8 cellular contexts compared by ENCODE assay signal in the genomic region with DNA sequence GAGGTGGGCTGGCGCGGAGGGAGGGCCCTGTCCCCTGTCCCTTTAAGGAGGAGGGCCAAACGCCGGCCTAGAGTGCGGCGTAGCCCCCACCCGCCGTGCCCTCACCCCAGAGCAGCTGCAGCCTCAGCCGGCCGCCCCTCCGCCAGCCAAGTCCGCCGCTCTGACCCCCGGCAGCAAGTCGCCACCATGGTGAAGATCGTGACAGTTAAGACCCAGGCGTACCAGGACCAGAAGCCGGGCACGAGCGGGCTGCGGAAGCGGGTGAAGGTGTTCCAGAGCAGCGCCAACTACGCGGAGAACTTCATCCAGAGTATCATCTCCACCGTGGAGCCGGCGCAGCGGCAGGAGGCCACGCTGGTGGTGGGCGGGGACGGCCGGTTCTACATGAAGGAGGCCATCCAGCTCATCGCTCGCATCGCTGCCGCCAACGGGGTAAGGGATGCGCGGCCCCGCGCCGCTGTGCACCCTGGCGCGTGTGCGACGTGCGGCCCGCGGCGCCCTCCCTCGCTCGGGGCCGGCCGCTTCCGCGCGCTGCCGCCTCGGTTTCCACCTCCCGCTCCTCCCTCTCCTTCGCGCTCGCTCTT. TPM values are rescaled to one million over a fixed set of nuclear protein-coding genes. Genes with fewer than 3 reads are reported as not detected.
A peak's percentile ranks its signal among the peaks of the same experiment; 100 is the strongest.
DNase-seq lines count a peak whose midpoint lies in the region; ATAC-seq and TF ChIP-seq lines count a peak whose summit lies in the region.

PGM1 (plus strand) TSS at position 109 of the 584 bp plus-strand sequence; CDS start at position 187, 78 bp downstream.

- POLR2A ChIA-PET in PC-9 (lab: Charles Lee; ENCODE audit: unreplicated experiment): interaction anchor here (0.5 to 0.6 kb wide), 3 partner anchors 23 to 574 kb away, joined by 3 to 4 read pairs (median 3); no protein-coding TSS in a partner anchor
- POLR2A ChIA-PET in naive thymus-derived CD8-positive, alpha-beta T cell (lab: Charles Lee): interaction anchor here (0.6 to 1.8 kb wide), 7 partner anchors 8 to 1827 kb away, joined by 3 to 7 read pairs (median 3); partner anchors contain the start of genes LEPR and LEPROT

- BruUV-seq in PC-9 (replicated peaks; lab: Mats Ljungman, UMichigan): no TSS peak

- TF ChIP-seq CTCF in PC-9 (conservative IDR thresholded peaks at IDR 0.05) (no peak), fibroblast of lung (conservative IDR thresholded peaks at IDR 0.05 in 1 of 2, IDR thresholded peaks at IDR 0.05 in 1 of 2; ENCODE audit: low read depth in 1 of 2, low read length in 2 of 2) (no peak)

- peaks cover 3% of the 10 kb centered on the region; the same call in 1 of the 2 replicates for H3K9me2 ChIP-seq in PC-9 (ENCODE audit: insufficient read depth)

- no peaks in the 10 kb centered on the region for H3K27me3 Mint-ChIP-seq in activated T-helper 1 cell treated with anti-CD3 and anti-CD28 coated beads, Interleukin-12 subunit alpha, Interleukin-12 subunit beta, Interleukin-2, Interleukin-4 antibody, amounts not matched to agents 30 ng/mL and 10 ng/mL and 1 ng/mL, durations not matched to agents 14 hours and 24 hours and 36 hours (ENCODE audit: insufficient read depth)
- H3K27me3 Mint-ChIP-seq in naive thymus-derived CD8-positive, alpha-beta T cell: no peaks in the 10 kb centered on the region

- intact Hi-C loops in PC-9 (cut with micrococcal nuclease; ENCODE audit: unreplicated experiment): no loop called here
- intact Hi-C loops in activated T-helper 1 cell treated with anti-CD3 and anti-CD28 coated beads, Interleukin-12 subunit alpha, Interleukin-12 subunit beta, Interleukin-2, Interleukin-4 antibody, amounts not matched to agents 30 ng/mL and 10 ng/mL and 1 ng/mL, durations not matched to agents 14 hours and 24 hours and 36 hours (cut with micrococcal nuclease): loop anchor here (1.0 to 10.0 kb wide), 7 partner anchors 18 to 1474 kb away; partner anchors contain the start of genes ALG6, ATG4C, JAK1 and ROR1

- no peaks in the 10 kb centered on the region for H3K9me3 ChIP-seq in HUES48 (ENCODE audit: control insufficient read depth, insufficient read depth, low read length)
- no peaks in the 10 kb centered on the region for H3K9me3 ChIP-seq in PC-9 (ENCODE audit: insufficient read depth, low read depth)
- no peaks in the 10 kb centered on the region for H3K9me3 ChIP-seq in fibroblast of lung (ENCODE audit: control insufficient read depth, insufficient read depth, low read depth, low read length)

- peaks cover 7% of the 10 kb centered on the region for H3K36me3 Mint-ChIP-seq in activated T-helper 1 cell treated with anti-CD3 and anti-CD28 coated beads, Interleukin-12 subunit alpha, Interleukin-12 subunit beta, Interleukin-2, Interleukin-4 antibody, amounts not matched to agents 30 ng/mL and 10 ng/mL and 1 ng/mL, durations not matched to agents 14 hours and 24 hours and 36 hours (ENCODE audit: low read depth)
- peaks cover 0 to 3% (median 0%) of the 10 kb centered on the region in 3 donors for H3K36me3 Mint-ChIP-seq in naive thymus-derived CD8-positive, alpha-beta T cell

- peak within 1 kb of the TSS; percentile 98 for H3K27ac Mint-ChIP-seq in activated T-helper 1 cell treated with anti-CD3 and anti-CD28 coated beads, Interleukin-12 subunit alpha, Interleukin-12 subunit beta, Interleukin-2, Interleukin-4 antibody, amounts not matched to agents 30 ng/mL and 10 ng/mL and 1 ng/mL, durations not matched to agents 14 hours and 24 hours and 36 hours
- H3K27ac Mint-ChIP-seq in naive thymus-derived CD8-positive, alpha-beta T cell: peak within 1 kb of the TSS; percentile 90 to 99 (median 98)

- H3K9ac ChIP-seq in HUES48 (ENCODE audit: low read depth, low read length): peak within 1 kb of the TSS; percentile 54
- H3K9ac ChIP-seq in fibroblast of lung (ENCODE audit: insufficient read depth, low read length): peak within 1 kb of the TSS; percentile 80

- CTCF ChIA-PET in PC-9 (lab: Charles Lee): no interaction called here

- peaks cover 11% of the 10 kb centered on the region; the same call in 1 of the 2 replicates for H3K27me3 ChIP-seq in HUES48 (ENCODE audit: control insufficient read depth, insufficient read depth, low read length)
- H3K27me3 ChIP-seq in PC-9 (ENCODE audit: insufficient read depth, low read depth): no peaks in the 10 kb centered on the region
- no peaks in the 10 kb centered on the region for H3K27me3 ChIP-seq in fibroblast of lung (ENCODE audit: control insufficient read depth, insufficient read depth, low read length)

- peak within 1 kb of the TSS; percentile 95 for H3K4me3 Mint-ChIP-seq in activated T-helper 1 cell treated with anti-CD3 and anti-CD28 coated beads, Interleukin-12 subunit alpha, Interleukin-12 subunit beta, Interleukin-2, Interleukin-4 antibody, amounts not matched to agents 30 ng/mL and 10 ng/mL and 1 ng/mL, durations not matched to agents 14 hours and 24 hours and 36 hours
- H3K4me3 Mint-ChIP-seq in naive thymus-derived CD8-positive, alpha-beta T cell: peak within 1 kb of the TSS; percentile 94 to 99 (median 98)

- H2AFZ ChIP-seq in PC-9 (peak within 1 kb of the TSS; percentile 81), fibroblast of lung (ENCODE audit: low read length) (peak within 1 kb of the TSS; percentile 92)

- no peaks in the 10 kb centered on the region for H4K20me1 ChIP-seq in PC-9 (ENCODE audit: insufficient read depth)
- H4K20me1 ChIP-seq in fibroblast of lung (ENCODE audit: control insufficient read depth, extremely low read depth, insufficient read depth, low read length): no peaks in the 10 kb centered on the region

- H3K27ac ChIP-seq in HUES48 (ENCODE audit: low read depth, low read length): peak within 1 kb of the TSS; percentile 65
- H3K27ac ChIP-seq in PC-9: peak within 1 kb of the TSS; percentile 75
- peak within 1 kb of the TSS; percentile 67 for H3K27ac ChIP-seq in fibroblast of lung (ENCODE audit: insufficient read depth, low read length)

- no peaks in the 10 kb centered on the region for H3K9me3 Mint-ChIP-seq in activated T-helper 1 cell treated with anti-CD3 and anti-CD28 coated beads, Interleukin-12 subunit alpha, Interleukin-12 subunit beta, Interleukin-2, Interleukin-4 antibody, amounts not matched to agents 30 ng/mL and 10 ng/mL and 1 ng/mL, durations not matched to agents 14 hours and 24 hours and 36 hours
- H3K9me3 Mint-ChIP-seq in naive thymus-derived CD8-positive, alpha-beta T cell: no peaks in the 10 kb centered on the region

- peaks cover 44% of the 10 kb centered on the region for H3K4me1 Mint-ChIP-seq in activated T-helper 1 cell treated with anti-CD3 and anti-CD28 coated beads, Interleukin-12 subunit alpha, Interleukin-12 subunit beta, Interleukin-2, Interleukin-4 antibody, amounts not matched to agents 30 ng/mL and 10 ng/mL and 1 ng/mL, durations not matched to agents 14 hours and 24 hours and 36 hours (ENCODE audit: low read depth)
- peaks cover 13 to 34% (median 29%) of the 10 kb centered on the region in 4 donors for H3K4me1 Mint-ChIP-seq in naive thymus-derived CD8-positive, alpha-beta T cell

- peaks cover 7% of the 10 kb centered on the region for H3K4me1 ChIP-seq in HUES48 (ENCODE audit: control insufficient read depth, insufficient read depth, low read length)
- peaks cover 27% of the 10 kb centered on the region for H3K4me1 ChIP-seq in PC-9 (replicated peaks; ENCODE audit: insufficient read depth)
- H3K4me1 ChIP-seq in fibroblast of lung (ENCODE audit: control insufficient read depth, extremely low read depth, insufficient read depth, low read length): peaks cover 3% of the 10 kb centered on the region

- H3K79me2 ChIP-seq in PC-9 (ENCODE audit: low read depth): peaks cover 51% of the 10 kb centered on the region
- H3K79me2 ChIP-seq in fibroblast of lung (ENCODE audit: control insufficient read depth, insufficient read depth, low read length): no peaks in the 10 kb centered on the region

- H3K36me3 ChIP-seq in HUES48 (ENCODE audit: control insufficient read depth, insufficient read depth, low read length): no peaks in the 10 kb centered on the region
- H3K36me3 ChIP-seq in PC-9 (ENCODE audit: low read depth): no peaks in the 10 kb centered on the region; the same call in 1 of the 2 replicates
- H3K36me3 ChIP-seq in fibroblast of lung (ENCODE audit: control insufficient read depth, insufficient read depth, low read length): no peaks in the 10 kb centered on the region

- peak; percentile 72 for ATAC-seq in GM21423 (IDR thresholded peaks at IDR 0.05; ENCODE audit: unreplicated experiment)
- ATAC-seq in naive thymus-derived CD8-positive, alpha-beta T cell: peak; percentile 82 to 84

- H3K4me3 ChIP-seq in HUES48 (ENCODE audit: low read depth, low read length): peak within 1 kb of the TSS; percentile 84
- peak within 1 kb of the TSS; percentile 76 for H3K4me3 ChIP-seq in PC-9
- H3K4me3 ChIP-seq in fibroblast of lung (replicated peaks in 1 of 4; ENCODE audit: control extremely low read depth in 1 of 4, insufficient read depth in 1 of 4, low read depth in 3 of 4, low read length in 4 of 4): peak within 1 kb of the TSS; percentile 73 to 82 (median 78)

- H3K4me2 ChIP-seq in PC-9: peak within 1 kb of the TSS; percentile 89
- peak within 1 kb of the TSS; percentile 90 for H3K4me2 ChIP-seq in fibroblast of lung (ENCODE audit: extremely low read depth, insufficient read depth, low read length)

- H3F3A ChIP-seq in PC-9 (ENCODE audit: insufficient read depth, low read depth): peaks cover 14% of the 10 kb centered on the region; the same call in 1 of the 2 replicates

- DNase-seq in DMS 273 (lab: John Stamatoyannopoulos, UW; ENCODE audit: unreplicated experiment) (peak; percentile 92), PC-9 (peak; percentile 65 to 84), fibroblast of lung (ENCODE audit: low read depth in 2 of 2) (peak; percentile 71 to 79)
- DNase-seq in activated T-helper 1 cell treated with anti-CD3 and anti-CD28 coated beads, Interleukin-12 subunit alpha, Interleukin-12 subunit beta, Interleukin-2, Interleukin-4 antibody, amounts not matched to agents 30 ng/mL and 10 ng/mL and 1 ng/mL, durations not matched to agents 14 hours and 24 hours and 36 hours (ENCODE audit: low spot score): peak; percentile 68
- peak in 9 of 10 donors; percentile 65 to 86 (median 73) for DNase-seq in naive thymus-derived CD8-positive, alpha-beta T cell
- DNase-seq in stimulated activated naive CD4-positive, alpha-beta T cell (lab: John Stamatoyannopoulos, UW): peak; percentile 56 to 89 (median 72)

RNA-seq across cellular contexts. Expression of gene PGM1, which starts in this region (rescaled TPM):
- total RNA-seq in PC-9 (2021): 90.1 and 101 TPM in 2 replicates
- total RNA-seq in activated T-helper 1 cell treated with anti-CD3 and anti-CD28 coated beads, Interleukin-12 subunit alpha, Interleukin-12 subunit beta, Interleukin-2, Interleukin-4 antibody, amounts not matched to agents 30 ng/mL and 10 ng/mL and 1 ng/mL, durations not matched to agents 14 hours and 24 hours and 36 hours: 38.9 and 39.8 TPM in 2 replicates
- 51.4 and 66.5 TPM in 2 replicates for total RNA-seq in fibroblast of lung
- polyA plus RNA-seq in fibroblast of lung: 23.8 and 43.7 TPM in 2 replicates
- polyA plus RNA-seq in fibroblast of lung (2012): 37.4 and 63.5 TPM in 2 replicates
- polyA minus RNA-seq in fibroblast of lung (ENCODE audit: low replicate concordance): 26.7 and 61.1 TPM in 2 replicates
- total RNA-seq in naive thymus-derived CD8-positive, alpha-beta T cell: 10 to 100 TPM; 15.7 to 18.0 TPM
- 10 to 100 TPM; 30.4 to 35.9 (median 30.5) TPM for polyA plus RNA-seq in naive thymus-derived CD8-positive, alpha-beta T cell

Comparison
In these comparisons a context has a peak if more than half of its experiments do, and no peak if none do; other contexts are left out.
1. Peak in every context shown above with its lines: DNase-seq, ATAC-seq, H3K4me3 ChIP-seq and H3K27ac ChIP-seq.